ENCODE assay signal across 1 cellular context in the genomic region with DNA sequence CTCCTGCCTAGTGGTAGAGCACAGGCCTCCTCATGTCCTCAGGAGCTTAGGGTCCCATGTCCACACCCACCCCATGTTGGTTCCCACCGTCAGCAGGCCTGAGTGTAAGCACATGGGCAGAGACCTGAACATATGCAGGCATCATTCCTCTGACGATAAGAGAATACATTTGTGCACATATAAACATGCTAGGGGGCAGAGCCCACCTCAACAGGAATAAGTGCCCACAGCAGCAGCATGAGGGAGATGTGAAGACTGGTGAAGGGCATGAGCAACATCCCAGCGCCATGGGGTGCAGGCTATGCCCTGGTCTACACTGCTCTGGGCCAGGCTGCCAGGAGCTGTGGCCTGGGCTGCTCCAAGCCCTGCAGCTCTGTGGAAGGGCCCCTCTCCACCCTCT.
A peak's percentile ranks its signal among the peaks of the same experiment; 100 is the strongest.
TF ChIP-seq lines count a peak whose summit lies in the region.

No MANE protein-coding gene starts in this region.

TF ChIP-seq in GM12878, 131 proteins besides CTCF, POLR2A, EP300 and RAD21:
- no peak for TF ChIP-seq ZBED1 (IDR thresholded peaks at IDR 0.05; ENCODE audit: borderline replicate concordance)
- 0 out of 2 replicates have a peak, but pooled peaks have one; percentile 47 for TF ChIP-seq POLR2AphosphoS2 (IDR thresholded peaks at IDR 0.05; ENCODE audit: low read depth, low read length)
- no peak for TF ChIP-seq NFXL1 (IDR thresholded peaks at IDR 0.05; ENCODE audit: borderline replicate concordance)
